In the genomic region with DNA sequence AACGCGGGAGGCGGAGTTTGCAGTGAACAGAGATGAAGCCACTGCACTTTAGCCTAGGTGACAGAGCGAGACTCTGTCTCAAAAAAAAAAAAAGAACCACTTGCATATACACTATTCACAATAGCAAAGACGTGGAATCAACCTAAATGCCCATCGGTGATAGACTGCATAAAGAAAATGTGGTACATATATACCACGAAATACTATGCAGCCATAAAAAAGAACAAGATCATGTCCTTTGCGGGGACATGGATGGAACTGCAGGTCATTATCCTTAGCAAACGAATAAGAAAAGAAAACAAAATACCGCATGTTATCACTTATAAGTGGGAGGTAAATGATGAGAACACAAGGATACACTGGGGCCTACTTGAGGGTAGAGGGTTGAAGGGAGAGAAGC, we compare ENCODE assay signal across 18 cellular contexts. TPM values are rescaled to one million over a fixed set of nuclear protein-coding genes. Genes with fewer than 3 reads are reported as not detected.
"Had no signal": no experiment of that assay in that cellular context is flagged by ENCODE, and none has a peak within 500 bp of the region (broad histone marks: within the 10 kb centered on the region; RNA-seq: fewer than 3 reads in every experiment).

No MANE protein-coding gene starts in this region.

- H3K4me1 ChIP-seq: testis had no signal

- H3K27ac ChIP-seq: heart left ventricle, hepatocyte, neutrophil, prostate gland, testis had no signal

- H3K4me2 ChIP-seq: hepatocyte had no signal

- DNase-seq: foreskin keratinocyte; heart left ventricle; kidney; natural killer cell; right cardiac atrium; sigmoid colon; stimulated activated CD4-positive, alpha-beta T cell treated with anti-CD3 and anti-CD28 coated beads, Interleukin-2, amount 100 ng/mL, for 24 hours; stimulated activated CD4-positive, alpha-beta T cell treated with anti-CD3 and anti-CD28 coated beads, Interleukin-4, amount 100 ng/mL, for 4 hours; stimulated activated naive CD8-positive, alpha-beta T cell treated with anti-CD3 and anti-CD28 coated beads, Interleukin-15, Interleukin-2, amounts not matched to agents 100 U/mL and 50 U/mL, for 24 hours; substantia nigra; testis; tibial artery had no signal

- H3K27me3 ChIP-seq: foreskin keratinocyte, gastroesophageal sphincter, heart left ventricle, hepatocyte, neutrophil, sigmoid colon, testis, tibial artery had no signal

- H3K9me3 ChIP-seq: gastroesophageal sphincter, heart left ventricle, neutrophil, prostate gland, sigmoid colon, testis, tibial artery had no signal

- H2AFZ ChIP-seq: hepatocyte had no signal

- H3K36me3 ChIP-seq: gastroesophageal sphincter, heart left ventricle, neutrophil, prostate gland, sigmoid colon, tibial artery had no signal

- H3K4me3 ChIP-seq: coronary artery, gastroesophageal sphincter, heart left ventricle, hepatocyte, lung, prostate gland, sigmoid colon, testis, tibial artery had no signal

RNA-seq across cellular contexts. Expression of a gene that starts 39.5 kb away (rescaled TPM):
- total RNA-seq: natural killer cell had no signal
